Comparison of ENCODE assay signal across 18 cellular contexts in genomic region chr6:34474754-34475153, GRCh38. TPM values are rescaled to one million over a fixed set of nuclear protein-coding genes. Genes with fewer than 3 reads are reported as not detected.
DNase-seq lines count a peak whose midpoint lies in the region; ATAC-seq and TF ChIP-seq lines count a peak whose summit lies in the region.
"Had no signal": no experiment of that assay in that cellular context is flagged by ENCODE, and none has a peak within 500 bp of the region (broad histone marks: within the 10 kb centered on the region; RNA-seq: fewer than 3 reads in every experiment).

No MANE protein-coding gene starts in this region.

- no peaks in the 10 kb centered on the region for H3K4me1 Mint-ChIP-seq in endothelial cell (ENCODE audit: unreplicated experiment)
- no peaks in the 10 kb centered on the region for H3K4me1 Mint-ChIP-seq in T-helper 2 cell treated with Interferon-gamma antibody and Interleukin-4, amounts not matched to agents 5 μg/mL and 100 μg/mL, for 36 hours (ENCODE audit: low read depth)
- H3K4me1 Mint-ChIP-seq: CD4-positive, alpha-beta memory T cell had no signal

- peak overlapping the region in 1 of 2 experiments; percentile 23; a peak in 2 of 4 replicates for H4K8ac ChIP-seq in IMR-90 (ENCODE audit: low read depth in 2 of 2, low read length in 2 of 2)

- peaks cover 4% of the 10 kb centered on the region for H3K36me3 Mint-ChIP-seq in endothelial cell (ENCODE audit: low read depth, unreplicated experiment)
- no peaks in the 10 kb centered on the region for H3K36me3 Mint-ChIP-seq in T-helper 2 cell treated with Interferon-gamma antibody and Interleukin-4, amounts not matched to agents 5 μg/mL and 100 μg/mL, for 36 hours (ENCODE audit: low read depth)
- H3K36me3 Mint-ChIP-seq: CD4-positive, alpha-beta memory T cell had no signal

- H3K4me1 ChIP-seq in IMR-90 (ENCODE audit: control insufficient read depth, insufficient read depth, low read length), result peaks cover 8% of the 10 kb centered on the region; the same call in 1 of the 2 replicates

- no peak overlapping the region for H3K9ac ChIP-seq in IMR-90 (ENCODE audit: low read depth, low read length)
- H3K9ac ChIP-seq: GM23248 had no signal

- peak overlapping the region; percentile 49; the same call in 1 of the 2 replicates for H2BK20ac ChIP-seq in IMR-90 (ENCODE audit: low read depth, low read length)

- H4K20me1 ChIP-seq in IMR-90 (ENCODE audit: insufficient read depth, low read length), result no peaks in the 10 kb centered on the region

- no peaks in the 10 kb centered on the region for H3K36me3 ChIP-seq in IMR-90 (ENCODE audit: control insufficient read depth, insufficient read depth, low read length)
- H3K36me3 ChIP-seq in WERI-Rb-1, result 0 out of 2 replicates have a peak, but pooled peaks cover 3% of the 10 kb centered on the region

- TF ChIP-seq CTCF in IMR-90 (conservative IDR thresholded peaks at IDR 0.05; ENCODE audit: low read depth, low read length), result no peak
- no peak for TF ChIP-seq CTCF in WERI-Rb-1 (IDR thresholded peaks at IDR 0.05; ENCODE audit: low read depth, low read length)
- TF ChIP-seq CTCF in endothelial cell (IDR thresholded peaks at IDR 0.05; ENCODE audit: unreplicated experiment), result no peak

- H3K79me1 ChIP-seq in IMR-90 (ENCODE audit: low read depth in 1 of 2, low read length in 2 of 2), result no peaks in the 10 kb centered on the region

- no peak overlapping the region for H3K4me2 ChIP-seq in IMR-90 (ENCODE audit: low read depth, low read length)

- TF ChIP-seq POLR2A in IMR-90 (IDR thresholded peaks at IDR 0.05; ENCODE audit: low read depth, low read length), result no peak

- no peak for DNase-seq in IMR-90
- DNase-seq in WERI-Rb-1, result no peak
- no peak for DNase-seq in endothelial cell (ENCODE audit: low spot score)
- DNase-seq in T-helper 2 cell treated with Interferon-gamma antibody and Interleukin-4, amounts not matched to agents 5 μg/mL and 100 μg/mL, for 36 hours (ENCODE audit: low spot score), result no peak
- no peak for DNase-seq in DMS 273 (lab: John Stamatoyannopoulos, UW; ENCODE audit: unreplicated experiment)
- no peak for DNase-seq in NCI-H69 (lab: John Stamatoyannopoulos, UW)
- DNase-seq: C1 segment of cervical spinal cord; Calu3; CD4-positive, alpha-beta memory T cell; COR-L47; DMS153; DND-41; GM23248; H9 had no signal

- peaks cover 4% of the 10 kb centered on the region for H3K9me3 ChIP-seq in IMR-90 (ENCODE audit: control insufficient read depth, insufficient read depth, low read length)
- H3K9me3 ChIP-seq in WERI-Rb-1 (ENCODE audit: severe bottlenecking), result no peaks in the 10 kb centered on the region

- no peak overlapping the region for H3K27ac ChIP-seq in IMR-90 (ENCODE audit: insufficient read depth, low read length)
- H3K27ac ChIP-seq in WERI-Rb-1, result peak overlapping the region; percentile 79
- H3K27ac ChIP-seq: GM23248 had no signal

- no peak for ATAC-seq in IMR-90 (ENCODE audit: low read depth)
- ATAC-seq: HCT116 had no signal

- WGBS in IMR-90 (ENCODE audit: extremely low coverage in 2 of 2, insufficient read length in 1 of 2), 2 experiments, result 80% methylated on average over 1 of the region's 2 CpGs; no CpG with 5 or more reads in 1 of the 2 experiments

- no peaks in the 10 kb centered on the region; the same call in 1 of the 2 replicates for H3K9me1 ChIP-seq in IMR-90 (ENCODE audit: insufficient read depth, low read length)

- peak overlapping the region; percentile 19; the same call in 1 of the 2 replicates for H3K4ac ChIP-seq in IMR-90 (ENCODE audit: low read depth, low read length)

- intact Hi-C loops in IMR-90 (cut with micrococcal nuclease), result no loop called here

- peak overlapping the region; percentile 45; the same call in 1 of the 2 replicates for H3K23ac ChIP-seq in IMR-90 (ENCODE audit: low read depth, low read length)

- no peak overlapping the region for H3K27ac Mint-ChIP-seq in endothelial cell (ENCODE audit: unreplicated experiment)
- no peak overlapping the region for H3K27ac Mint-ChIP-seq in T-helper 2 cell treated with Interferon-gamma antibody and Interleukin-4, amounts not matched to agents 5 μg/mL and 100 μg/mL, for 36 hours
- H3K27ac Mint-ChIP-seq: HFFc6 had no signal

- in situ Hi-C loops in IMR-90 (cut with MboI; ENCODE audit: low sequenced_read_pairs), result no loop called here

- H3K9me3 Mint-ChIP-seq in endothelial cell (ENCODE audit: unreplicated experiment), result no peaks in the 10 kb centered on the region
- H3K9me3 Mint-ChIP-seq in T-helper 2 cell treated with Interferon-gamma antibody and Interleukin-4, amounts not matched to agents 5 μg/mL and 100 μg/mL, for 36 hours, result peaks cover 5% of the 10 kb centered on the region

- H3K27me3 ChIP-seq in IMR-90 (ENCODE audit: control insufficient read depth, insufficient read depth, low read length), result peaks cover 3% of the 10 kb centered on the region
- H3K27me3 ChIP-seq in WERI-Rb-1 (ENCODE audit: insufficient read depth, low read depth, severe bottlenecking), result no peaks in the 10 kb centered on the region

- no peak overlapping the region for H3K4me3 ChIP-seq in IMR-90 (ENCODE audit: insufficient read depth, low read depth, low read length)
- H3K4me3 ChIP-seq in WERI-Rb-1 (ENCODE audit: low read depth, low read length), result no peak overlapping the region
- H3K4me3 ChIP-seq: GM23248 had no signal

- no peak for TF ChIP-seq RAD21 in IMR-90 (IDR thresholded peaks at IDR 0.05; ENCODE audit: low read length)

- H4K91ac ChIP-seq in IMR-90 (ENCODE audit: insufficient read depth, low read depth, low read length), result peak overlapping the region; percentile 62; the same call in 1 of the 2 replicates

- H2AK9ac ChIP-seq in IMR-90 (replicated peaks; ENCODE audit: low read depth, low read length, poor library complexity), result no peak overlapping the region

- CTCF ChIA-PET in IMR-90 (lab: Yijun Ruan, JAX), result interaction anchor here (0.8 to 1.0 kb wide), 2 partner anchors 14 to 86 kb away, joined by 3 read pairs; no protein-coding TSS in a partner anchor

- H3K4me3 Mint-ChIP-seq in endothelial cell (ENCODE audit: unreplicated experiment), result peak overlapping the region; percentile 42
- no peak overlapping the region for H3K4me3 Mint-ChIP-seq in T-helper 2 cell treated with Interferon-gamma antibody and Interleukin-4, amounts not matched to agents 5 μg/mL and 100 μg/mL, for 36 hours
- H3K4me3 Mint-ChIP-seq: CD4-positive, alpha-beta memory T cell; H9; HFFc6 had no signal

- H2AFZ ChIP-seq in IMR-90 (replicated peaks; ENCODE audit: low read length, poor library complexity), result no peak overlapping the region
- H2AFZ ChIP-seq: GM23248 had no signal

- peak overlapping the region; percentile 48; the same call in 1 of the 3 replicates for H2BK15ac ChIP-seq in IMR-90 (ENCODE audit: low read depth, low read length)

- no peak overlapping the region for H4K5ac ChIP-seq in IMR-90 (ENCODE audit: low read depth, low read length)

- H2BK120ac ChIP-seq in IMR-90 (ENCODE audit: low read depth, low read length), result peak overlapping the region; percentile 64

- 0 out of 2 replicates have a peak overlapping the region, but pooled peaks have one; percentile 37 for H3K14ac ChIP-seq in IMR-90 (replicated peaks; ENCODE audit: low read depth, low read length)

- H3K18ac ChIP-seq in IMR-90 (ENCODE audit: low read depth, low read length), result no peak overlapping the region

- peak overlapping the region; percentile 62; the same call in 1 of the 2 replicates for H2AK5ac ChIP-seq in IMR-90 (ENCODE audit: low read depth, low read length)

- H3K56ac ChIP-seq in IMR-90 (ENCODE audit: extremely low read depth, insufficient read depth, low read length), result peak overlapping the region; percentile 16; the same call in 1 of the 2 replicates

- no peak overlapping the region for H2BK5ac ChIP-seq in IMR-90 (ENCODE audit: low read depth, low read length, poor library complexity, severe bottlenecking)

- BruUV-seq in IMR-90 (replicated peaks; lab: Mats Ljungman, UMichigan), result no TSS peak

- peaks cover 4% of the 10 kb centered on the region for H3K27me3 Mint-ChIP-seq in endothelial cell (ENCODE audit: unreplicated experiment)
- peaks cover 2% of the 10 kb centered on the region for H3K27me3 Mint-ChIP-seq in T-helper 2 cell treated with Interferon-gamma antibody and Interleukin-4, amounts not matched to agents 5 μg/mL and 100 μg/mL, for 36 hours (ENCODE audit: low read depth)
- H3K27me3 Mint-ChIP-seq: CD4-positive, alpha-beta memory T cell had no signal

- POLR2A ChIA-PET in IMR-90 (lab: Charles Lee; ENCODE audit: unreplicated experiment), result no interaction called here

- dilution Hi-C loops in IMR-90 (cut with HindIII; ENCODE audit: low sequenced_read_pairs, unreplicated experiment), result no loop called here

TF ChIP-seq in IMR-90, 13 proteins besides CTCF, POLR2A, EP300 and RAD21:
- TF ChIP-seq CEBPB (IDR thresholded peaks at IDR 0.05; ENCODE audit: low read depth, low read length) (no peak), SMC3 (IDR thresholded peaks at IDR 0.05; ENCODE audit: low read depth, low read length) (no peak), MAFK (IDR thresholded peaks at IDR 0.05; ENCODE audit: low read depth, low read length) (no peak), NFE2L2 (IDR thresholded peaks at IDR 0.05; ENCODE audit: low read depth, low read length) (no peak), BHLHE40 (IDR thresholded peaks at IDR 0.05; ENCODE audit: low read depth, low read length) (no peak), RCOR1 (IDR thresholded peaks at IDR 0.05; ENCODE audit: insufficient replicate concordance, low read length) (no peak), FOS (IDR thresholded peaks at IDR 0.05; ENCODE audit: low read depth, low read length) (no peak)

RNA-seq across cellular contexts. Expression of gene PACSIN1, which starts 8.9 kb away (rescaled TPM):
- total RNA-seq in IMR-90 (2012; rRNA removed) (not detected in 2 replicates), endothelial cell (ENCODE audit: unreplicated experiment) (0.08 TPM)
- 0.02 and 0.03 TPM in 2 replicates for polyA plus RNA-seq in IMR-90 (2012; rRNA removed)
- 0.02 TPM in 1 of 2 replicates, not detected in the other for polyA plus RNA-seq in IMR-90 (2012; cell fraction: cytosol; rRNA removed)
- 0.10 and 0.15 TPM in 2 replicates for polyA plus RNA-seq in IMR-90 (2012; cell fraction: nucleus; rRNA removed; ENCODE audit: low replicate concordance)
- total RNA-seq: A172, A673, GM23248, HFFc6 had no signal
- polyA plus RNA-seq: GM23248 had no signal

RNA-seq across cellular contexts. Expression of gene RPS10, which starts 48.9 kb away (rescaled TPM):
- total RNA-seq in IMR-90 (2012; rRNA removed) (3,662 and 5,584 TPM in 2 replicates), endothelial cell (ENCODE audit: unreplicated experiment) (1,322 TPM)
- polyA plus RNA-seq in IMR-90 (2012; rRNA removed), result 4,105 and 5,462 TPM in 2 replicates
- polyA plus RNA-seq in IMR-90 (2012; cell fraction: cytosol; rRNA removed), result 6,022 and 9,107 TPM in 2 replicates
- polyA plus RNA-seq in IMR-90 (2012; cell fraction: nucleus; rRNA removed; ENCODE audit: low replicate concordance), result 1,293 and 1,327 TPM in 2 replicates
